Comparison of ENCODE assay signal across 8 cellular contexts in genomic region chr22:12697441-12697840, GRCh38.
"Had no signal": no experiment of that assay in that cellular context is flagged by ENCODE, and none has a peak within 500 bp of the region (broad histone marks: within the 10 kb centered on the region; RNA-seq: fewer than 3 reads in every experiment).

No MANE protein-coding gene starts in this region.

- H3K27ac ChIP-seq: HL-60 had no signal

- FAIRE-seq: HepG2, HTR-8/SVneo, K562 had no signal

- DNase-seq: IMR-90, KBM-7, KG1 had no signal

- H3K27me3 Mint-ChIP-seq: IgD-negative memory B cell had no signal

- H3K27ac Mint-ChIP-seq: IgD-negative memory B cell had no signal

- H3K4me1 Mint-ChIP-seq: IgD-negative memory B cell had no signal

- H3K4me3 ChIP-seq: K562 had no signal

- H3K4me3 Mint-ChIP-seq: IgD-negative memory B cell had no signal

- H3K36me3 Mint-ChIP-seq: IgD-negative memory B cell had no signal
